8 cellular contexts compared by ENCODE assay signal in the genomic region with DNA sequence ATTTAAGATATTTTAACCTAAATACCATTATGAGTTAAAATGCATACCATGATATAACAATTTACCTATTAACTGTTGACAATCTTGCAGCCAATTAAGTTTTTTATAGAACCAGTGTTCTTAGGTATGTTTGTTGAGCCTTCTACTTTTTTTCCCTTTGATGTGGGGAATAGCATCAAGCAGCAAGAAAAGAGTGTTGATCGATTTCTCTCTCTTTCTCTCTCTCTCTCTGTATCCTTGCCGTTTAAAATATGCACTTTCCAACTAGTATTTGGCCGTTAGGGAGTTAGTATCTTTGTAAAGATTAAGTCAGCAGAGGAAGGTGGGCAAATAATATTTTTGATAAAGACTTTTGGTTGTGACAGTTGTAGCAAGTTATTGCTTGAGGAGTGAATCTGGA. TPM values are rescaled to one million over a fixed set of nuclear protein-coding genes. Genes with fewer than 3 reads are reported as not detected.
DNase-seq lines count a peak whose midpoint lies in the region; ATAC-seq, FAIRE-seq and TF ChIP-seq lines count a peak whose summit lies in the region.

No MANE protein-coding gene starts in this region.

- H3K4me3 Mint-ChIP-seq in activated CD4-positive, alpha-beta T cell treated with anti-CD3 and anti-CD28 coated beads for 36 hours: peak overlapping the region; percentile 81
- peak overlapping the region; percentile 94 for H3K4me3 Mint-ChIP-seq in activated T-helper 2 cell treated with anti-CD3 and anti-CD28 coated beads, Interferon-gamma antibody, Interleukin-2, Interleukin-4, amounts not matched to agents 10 μg/mL and 5 μg/mL and 100 μg/mL, durations not matched to agents 14 hours and 24 hours and 36 hours (ENCODE audit: low read depth)

- H3K9me1 ChIP-seq in keratinocyte (ENCODE audit: control insufficient read depth, extremely low read depth, insufficient read depth, low read length): peaks cover 4% of the 10 kb centered on the region

- peak overlapping the region; percentile 98 for H3K27ac Mint-ChIP-seq in activated CD4-positive, alpha-beta T cell treated with anti-CD3 and anti-CD28 coated beads for 36 hours
- peak overlapping the region; percentile 100 for H3K27ac Mint-ChIP-seq in activated T-helper 2 cell treated with anti-CD3 and anti-CD28 coated beads, Interferon-gamma antibody, Interleukin-2, Interleukin-4, amounts not matched to agents 10 μg/mL and 5 μg/mL and 100 μg/mL, durations not matched to agents 14 hours and 24 hours and 36 hours

- H3K27me3 Mint-ChIP-seq in activated CD4-positive, alpha-beta T cell treated with anti-CD3 and anti-CD28 coated beads for 36 hours: no peaks in the 10 kb centered on the region
- no peaks in the 10 kb centered on the region for H3K27me3 Mint-ChIP-seq in activated T-helper 2 cell treated with anti-CD3 and anti-CD28 coated beads, Interferon-gamma antibody, Interleukin-2, Interleukin-4, amounts not matched to agents 10 μg/mL and 5 μg/mL and 100 μg/mL, durations not matched to agents 14 hours and 24 hours and 36 hours (ENCODE audit: low read depth)

- H3K79me2 ChIP-seq in keratinocyte (ENCODE audit: control insufficient read depth, insufficient read depth, low read length): peaks cover 92% of the 10 kb centered on the region

- peak overlapping the region; percentile 91 for H3K9ac ChIP-seq in keratinocyte (ENCODE audit: control insufficient read depth, extremely low read depth, insufficient read depth, low read length)

- DNase-seq in activated CD4-positive, alpha-beta T cell treated with anti-CD3 and anti-CD28 coated beads for 36 hours: no peak
- DNase-seq in activated CD4-positive, alpha-beta T cell treated with anti-CD3 and anti-CD28 coated beads for 4 hours: no peak
- DNase-seq in activated T-helper 2 cell treated with anti-CD3 and anti-CD28 coated beads, Interferon-gamma antibody, Interleukin-2, Interleukin-4, amounts not matched to agents 10 μg/mL and 5 μg/mL and 100 μg/mL, durations not matched to agents 14 hours and 24 hours and 36 hours (ENCODE audit: low spot score): no peak
- DNase-seq in keratinocyte (ENCODE audit: low read depth, low spot score): no peak
- no peak for DNase-seq in substantia nigra (lab: John Stamatoyannopoulos, UW)
- DNase-seq in NCI-H226: no peak
- no peak for DNase-seq in NCI-H748 treated with DMSO at 0.1 percent for 48 hours (lab: John Stamatoyannopoulos, UW)

- peaks cover 56% of the 10 kb centered on the region for H3K4me1 Mint-ChIP-seq in activated CD4-positive, alpha-beta T cell treated with anti-CD3 and anti-CD28 coated beads for 36 hours
- peaks cover 66% of the 10 kb centered on the region for H3K4me1 Mint-ChIP-seq in activated T-helper 2 cell treated with anti-CD3 and anti-CD28 coated beads, Interferon-gamma antibody, Interleukin-2, Interleukin-4, amounts not matched to agents 10 μg/mL and 5 μg/mL and 100 μg/mL, durations not matched to agents 14 hours and 24 hours and 36 hours (ENCODE audit: low read depth)

- CTCF ChIA-PET in activated CD4-positive, alpha-beta T cell treated with anti-CD3 and anti-CD28 coated beads for 36 hours (lab: Charles Lee): interaction anchor here (1.0 to 9.6 kb wide), 11 partner anchors 9 to 109 kb away, joined by 3 to 80 read pairs (median 16); no protein-coding TSS in a partner anchor

- dilution Hi-C loops in keratinocyte (cut with MboI; ENCODE audit: extremely low pct_ligation_motif_present, low sequenced_read_pairs): loop anchor here (25.0 kb wide), 1 partner anchor 94 kb away; no protein-coding TSS in a partner anchor

- H3K27ac ChIP-seq in keratinocyte (ENCODE audit: control insufficient read depth, insufficient read depth, low read length): peak overlapping the region; percentile 93
- peak overlapping the region; percentile 69 for H3K27ac ChIP-seq in substantia nigra (ENCODE audit: low read depth, low read length, poor library complexity, severe bottlenecking)

- H3K4me3 ChIP-seq in keratinocyte (ENCODE audit: control insufficient read depth in 2 of 3, extremely low read depth in 1 of 3, insufficient read depth in 2 of 3, low read depth in 1 of 3, low read length in 3 of 3): peak overlapping the region; percentile 14 to 81 (median 56)

- peaks cover 41% of the 10 kb centered on the region for H3K4me1 ChIP-seq in keratinocyte (ENCODE audit: control insufficient read depth, extremely low read depth, insufficient read depth, low read length)

- no peaks in the 10 kb centered on the region for H3K9me3 ChIP-seq in keratinocyte (ENCODE audit: control insufficient read depth, low read depth, low read length)

- POLR2A ChIA-PET in activated CD4-positive, alpha-beta T cell treated with anti-CD3 and anti-CD28 coated beads for 36 hours (lab: Charles Lee): interaction anchor here (0.6 to 3.1 kb wide), 8 partner anchors 10 to 97 kb away, joined by 3 to 39 read pairs (median 8); no protein-coding TSS in a partner anchor

- peaks cover 3 to 7% of the 10 kb centered on the region in 2 experiments for H3K36me3 ChIP-seq in keratinocyte (ENCODE audit: control insufficient read depth in 2 of 2, extremely low read depth in 1 of 2, insufficient read depth in 2 of 2, low read length in 2 of 2)

- intact Hi-C loops in activated CD4-positive, alpha-beta T cell treated with anti-CD3 and anti-CD28 coated beads for 36 hours (cut with DNase I, micrococcal nuclease): loop anchor here (1.0 to 10.0 kb wide), 5 partner anchors 8 to 1051 kb away; a partner anchor contains a TSS
- intact Hi-C loops in activated T-helper 2 cell treated with anti-CD3 and anti-CD28 coated beads, Interferon-gamma antibody, Interleukin-2, Interleukin-4, amounts not matched to agents 10 μg/mL and 5 μg/mL and 100 μg/mL, durations not matched to agents 14 hours and 24 hours and 36 hours (cut with micrococcal nuclease): loop anchor here (1.0 kb wide), 2 partner anchors 8 to 74 kb away; no protein-coding TSS in a partner anchor

- H4K20me1 ChIP-seq in keratinocyte (ENCODE audit: control insufficient read depth, extremely low read depth, insufficient read depth, low read length): peaks cover 2% of the 10 kb centered on the region

- ATAC-seq in activated CD4-positive, alpha-beta T cell treated with anti-CD3 and anti-CD28 coated beads for 36 hours: no peak
- no peak for ATAC-seq in GM18907 (IDR thresholded peaks at IDR 0.05; ENCODE audit: unreplicated experiment)

- no peak for FAIRE-seq in keratinocyte (lab: Jason Lieb, UNC)

- H3K27me3 ChIP-seq in keratinocyte (ENCODE audit: control insufficient read depth, extremely low read depth, insufficient read depth, low read length): no peaks in the 10 kb centered on the region

- no peak for TF ChIP-seq CTCF in keratinocyte (optimal IDR thresholded peaks at IDR 0.05 in 1 of 3, IDR thresholded peaks at IDR 0.05 in 1 of 3, conservative IDR thresholded peaks at IDR 0.05 in 1 of 3; ENCODE audit: extremely low read depth in 1 of 3, insufficient read depth in 2 of 3, low read length in 3 of 3)

- H3K4me2 ChIP-seq in keratinocyte (ENCODE audit: control insufficient read depth, extremely low read depth, insufficient read depth, low read depth, low read length): peak overlapping the region; percentile 97

- peaks cover 79% of the 10 kb centered on the region for H3K36me3 Mint-ChIP-seq in activated CD4-positive, alpha-beta T cell treated with anti-CD3 and anti-CD28 coated beads for 36 hours (ENCODE audit: low read depth)
- peaks cover 77% of the 10 kb centered on the region for H3K36me3 Mint-ChIP-seq in activated T-helper 2 cell treated with anti-CD3 and anti-CD28 coated beads, Interferon-gamma antibody, Interleukin-2, Interleukin-4, amounts not matched to agents 10 μg/mL and 5 μg/mL and 100 μg/mL, durations not matched to agents 14 hours and 24 hours and 36 hours (ENCODE audit: low read depth)

- no peaks in the 10 kb centered on the region for H3K9me3 Mint-ChIP-seq in activated CD4-positive, alpha-beta T cell treated with anti-CD3 and anti-CD28 coated beads for 36 hours (ENCODE audit: low read depth)
- H3K9me3 Mint-ChIP-seq in activated T-helper 2 cell treated with anti-CD3 and anti-CD28 coated beads, Interferon-gamma antibody, Interleukin-2, Interleukin-4, amounts not matched to agents 10 μg/mL and 5 μg/mL and 100 μg/mL, durations not matched to agents 14 hours and 24 hours and 36 hours: no peaks in the 10 kb centered on the region

- no peak overlapping the region for H2AFZ ChIP-seq in keratinocyte (ENCODE audit: control insufficient read depth, low read length)

RNA-seq across cellular contexts. Expression of a gene that starts 5.9 kb away (rescaled TPM):
- 100 to 1,000 TPM; 118 to 149 TPM for total RNA-seq in activated CD4-positive, alpha-beta T cell treated with anti-CD3 and anti-CD28 coated beads for 36 hours
- total RNA-seq in activated T-helper 2 cell treated with anti-CD3 and anti-CD28 coated beads, Interferon-gamma antibody, Interleukin-2, Interleukin-4, amounts not matched to agents 10 μg/mL and 5 μg/mL and 100 μg/mL, durations not matched to agents 14 hours and 24 hours and 36 hours: 105 and 111 TPM in 2 replicates
- polyA plus RNA-seq in keratinocyte: 35.3 to 62.0 TPM (median 50.8 TPM) in 3 replicates
- polyA plus RNA-seq in keratinocyte (2011; ENCODE audit: low read depth): 361 TPM
- polyA plus RNA-seq in keratinocyte (2011; cell fraction: cytosol; rRNA removed): 35.2 and 40.9 TPM in 2 replicates
- polyA plus RNA-seq in keratinocyte (2011; cell fraction: nucleus; rRNA removed): 193 and 213 TPM in 2 replicates
- polyA plus RNA-seq in keratinocyte (2012; ENCODE audit: low replicate concordance): 30.4 and 63.0 TPM in 2 replicates
- 64.5 to 125 TPM (median 70.1 TPM) in 3 replicates for polyA minus RNA-seq in keratinocyte
- polyA minus RNA-seq in keratinocyte (2011; cell fraction: cytosol; rRNA and poly(A)+ RNA removed): 31.3 TPM
- polyA minus RNA-seq in keratinocyte (2011; cell fraction: nucleus; rRNA and poly(A)+ RNA removed): 143 and 290 TPM in 2 replicates
